In the genomic region with DNA sequence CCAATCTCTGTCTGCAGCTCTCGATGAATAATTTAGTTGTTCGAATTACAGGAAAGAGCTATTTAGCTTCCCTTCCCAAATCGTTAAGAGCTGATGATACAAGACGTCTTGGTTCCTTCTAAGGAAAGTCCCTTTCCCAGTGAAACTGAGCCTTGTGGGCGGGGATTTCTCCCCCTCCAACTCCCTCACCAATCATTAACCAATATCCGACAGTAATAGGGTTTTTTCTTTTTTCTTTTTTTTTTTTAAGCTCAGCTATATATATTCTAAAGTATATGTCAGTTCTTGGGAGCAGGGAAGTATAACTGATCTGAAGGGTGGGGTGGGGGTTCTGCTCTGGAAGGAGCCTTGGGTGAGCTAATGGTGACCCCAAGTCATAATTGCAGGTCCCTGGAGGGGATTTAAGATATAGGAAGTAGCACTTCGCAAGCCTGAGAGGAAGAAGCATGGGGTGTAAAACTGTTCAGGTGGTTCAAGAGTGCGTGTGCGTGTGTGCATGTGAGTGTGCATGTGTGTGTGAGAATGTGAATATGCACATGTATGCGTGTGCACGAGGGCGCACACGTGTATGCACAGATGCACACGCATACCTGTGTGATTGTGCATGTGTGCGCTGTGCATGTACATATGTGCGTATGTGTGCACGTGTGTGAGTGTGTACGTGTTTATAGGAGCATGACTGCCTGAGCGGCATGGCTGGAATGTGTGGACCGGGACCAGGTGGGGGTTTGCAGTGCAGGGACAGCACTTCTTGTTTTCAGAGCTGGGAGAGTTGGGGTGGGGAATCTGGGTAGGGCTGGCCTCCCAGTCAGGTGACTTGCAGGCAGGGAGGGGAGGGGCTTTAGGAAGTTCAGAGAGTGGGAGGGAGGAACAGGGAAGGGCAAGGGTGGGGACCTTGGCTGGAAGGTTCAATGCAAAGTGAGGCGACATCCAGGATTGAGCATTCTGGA, we compare ENCODE assay signal across 1 cellular context.
TF ChIP-seq lines count a peak whose summit lies in the region.

No MANE protein-coding gene starts in this region.

TF ChIP-seq in GM12878, 131 proteins besides CTCF, POLR2A, EP300 and RAD21 (continued from another document):
- TF ChIP-seq, protein P1, sequence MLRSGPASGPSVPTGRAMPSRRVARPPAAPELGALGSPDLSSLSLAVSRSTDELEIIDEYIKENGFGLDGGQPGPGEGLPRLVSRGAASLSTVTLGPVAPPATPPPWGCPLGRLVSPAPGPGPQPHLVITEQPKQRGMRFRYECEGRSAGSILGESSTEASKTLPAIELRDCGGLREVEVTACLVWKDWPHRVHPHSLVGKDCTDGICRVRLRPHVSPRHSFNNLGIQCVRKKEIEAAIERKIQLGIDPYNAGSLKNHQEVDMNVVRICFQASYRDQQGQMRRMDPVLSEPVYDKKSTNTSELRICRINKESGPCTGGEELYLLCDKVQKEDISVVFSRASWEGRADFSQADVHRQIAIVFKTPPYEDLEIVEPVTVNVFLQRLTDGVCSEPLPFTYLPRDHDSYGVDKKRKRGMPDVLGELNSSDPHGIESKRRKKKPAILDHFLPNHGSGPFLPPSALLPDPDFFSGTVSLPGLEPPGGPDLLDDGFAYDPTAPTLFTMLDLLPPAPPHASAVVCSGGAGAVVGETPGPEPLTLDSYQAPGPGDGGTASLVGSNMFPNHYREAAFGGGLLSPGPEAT (IDR thresholded peaks at IDR 0.05; ENCODE audit: low read depth), result peak; percentile 99
- TF ChIP-seq SIX5 (IDR thresholded peaks at IDR 0.05; ENCODE audit: low read depth, low read length, severe bottlenecking) (no peak), MYC (IDR thresholded peaks at IDR 0.05; ENCODE audit: insufficient read depth, insufficient read length, insufficient replicate concordance, low read length, severe bottlenecking) (peak; percentile 85), IKZF2 (IDR thresholded peaks at IDR 0.05) (peak; percentile 86 to 87), GATAD2B (conservative IDR thresholded peaks at IDR 0.05; ENCODE audit: low read depth) (peak; percentile 81), ATF7 (IDR thresholded peaks at IDR 0.05; ENCODE audit: low read depth) (peak; percentile 63), IRF3 (IDR thresholded peaks at IDR 0.05) (no peak), RBBP5 (conservative IDR thresholded peaks at IDR 0.05) (no peak), CHD2 (IDR thresholded peaks at IDR 0.05; ENCODE audit: borderline replicate concordance, low read depth, low read length) (no peak), ESRRA (IDR thresholded peaks at IDR 0.05; ENCODE audit: low read length) (0 out of 2 replicates have a peak, but pooled peaks have one; percentile 28), MEF2B (IDR thresholded peaks at IDR 0.05; ENCODE audit: partially characterized antibody, poor library complexity, severe bottlenecking) (peak; percentile 82), SP1 (IDR thresholded peaks at IDR 0.05; ENCODE audit: low read depth, low read length) (no peak), ETV6 (conservative IDR thresholded peaks at IDR 0.05 in 1 of 2, IDR thresholded peaks at IDR 0.05 in 1 of 2; ENCODE audit: borderline replicate concordance in 1 of 2, low read depth in 1 of 2) (no peak), HDGF (IDR thresholded peaks at IDR 0.05) (peak; percentile 94), TCF12 (IDR thresholded peaks at IDR 0.05; ENCODE audit: low read depth, low read length) (0 out of 2 replicates have a peak, but pooled peaks have one; percentile 17), TBL1XR1 (IDR thresholded peaks at IDR 0.05; ENCODE audit: low read depth, low read length) (no peak), MYB (IDR thresholded peaks at IDR 0.05; ENCODE audit: borderline replicate concordance, low read depth, low read length) (peak; percentile 34; the same call in 1 of the 2 replicates), RUNX3 (IDR thresholded peaks at IDR 0.05; ENCODE audit: low read length) (peak; percentile 44; the same call in 1 of the 2 replicates), NFXL1 (IDR thresholded peaks at IDR 0.05; ENCODE audit: borderline replicate concordance) (no peak), CBFB (IDR thresholded peaks at IDR 0.05; ENCODE audit: low read depth) (no peak), SMAD1 (IDR thresholded peaks at IDR 0.05; ENCODE audit: low read depth, partially characterized antibody) (peak; percentile 38), NFIC (IDR thresholded peaks at IDR 0.05; ENCODE audit: low read depth, low read length) (0 out of 2 replicates have a peak, but pooled peaks have one; percentile 26), NBN (IDR thresholded peaks at IDR 0.05) (peak; percentile 95), RAD51 (IDR thresholded peaks at IDR 0.05) (peak; percentile 72; the same call in 1 of the 2 replicates), EED (IDR thresholded peaks at IDR 0.05; ENCODE audit: low read depth) (peak; percentile 24; the same call in 1 of the 2 replicates), SKIL (IDR thresholded peaks at IDR 0.05; ENCODE audit: low read depth, poor library complexity, severe bottlenecking) (peak; percentile 43), LARP7 (IDR thresholded peaks at IDR 0.05) (peak; percentile 63), SMARCA5 (IDR thresholded peaks at IDR 0.05) (peak; percentile 96)
- TF ChIP-seq, protein P2, sequence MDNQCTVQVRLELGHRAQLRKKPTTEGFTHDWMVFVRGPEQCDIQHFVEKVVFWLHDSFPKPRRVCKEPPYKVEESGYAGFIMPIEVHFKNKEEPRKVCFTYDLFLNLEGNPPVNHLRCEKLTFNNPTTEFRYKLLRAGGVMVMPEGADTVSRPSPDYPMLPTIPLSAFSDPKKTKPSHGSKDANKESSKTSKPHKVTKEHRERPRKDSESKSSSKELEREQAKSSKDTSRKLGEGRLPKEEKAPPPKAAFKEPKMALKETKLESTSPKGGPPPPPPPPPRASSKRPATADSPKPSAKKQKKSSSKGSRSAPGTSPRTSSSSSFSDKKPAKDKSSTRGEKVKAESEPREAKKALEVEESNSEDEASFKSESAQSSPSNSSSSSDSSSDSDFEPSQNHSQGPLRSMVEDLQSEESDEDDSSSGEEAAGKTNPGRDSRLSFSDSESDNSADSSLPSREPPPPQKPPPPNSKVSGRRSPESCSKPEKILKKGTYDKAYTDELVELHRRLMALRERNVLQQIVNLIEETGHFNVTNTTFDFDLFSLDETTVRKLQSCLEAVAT (IDR thresholded peaks at IDR 0.05), result peak; percentile 83
- TF ChIP-seq, protein P3, sequence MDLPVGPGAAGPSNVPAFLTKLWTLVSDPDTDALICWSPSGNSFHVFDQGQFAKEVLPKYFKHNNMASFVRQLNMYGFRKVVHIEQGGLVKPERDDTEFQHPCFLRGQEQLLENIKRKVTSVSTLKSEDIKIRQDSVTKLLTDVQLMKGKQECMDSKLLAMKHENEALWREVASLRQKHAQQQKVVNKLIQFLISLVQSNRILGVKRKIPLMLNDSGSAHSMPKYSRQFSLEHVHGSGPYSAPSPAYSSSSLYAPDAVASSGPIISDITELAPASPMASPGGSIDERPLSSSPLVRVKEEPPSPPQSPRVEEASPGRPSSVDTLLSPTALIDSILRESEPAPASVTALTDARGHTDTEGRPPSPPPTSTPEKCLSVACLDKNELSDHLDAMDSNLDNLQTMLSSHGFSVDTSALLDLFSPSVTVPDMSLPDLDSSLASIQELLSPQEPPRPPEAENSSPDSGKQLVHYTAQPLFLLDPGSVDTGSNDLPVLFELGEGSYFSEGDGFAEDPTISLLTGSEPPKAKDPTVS (IDR thresholded peaks at IDR 0.05; ENCODE audit: low read depth, low read length), result no peak
- TF ChIP-seq, protein P4, sequence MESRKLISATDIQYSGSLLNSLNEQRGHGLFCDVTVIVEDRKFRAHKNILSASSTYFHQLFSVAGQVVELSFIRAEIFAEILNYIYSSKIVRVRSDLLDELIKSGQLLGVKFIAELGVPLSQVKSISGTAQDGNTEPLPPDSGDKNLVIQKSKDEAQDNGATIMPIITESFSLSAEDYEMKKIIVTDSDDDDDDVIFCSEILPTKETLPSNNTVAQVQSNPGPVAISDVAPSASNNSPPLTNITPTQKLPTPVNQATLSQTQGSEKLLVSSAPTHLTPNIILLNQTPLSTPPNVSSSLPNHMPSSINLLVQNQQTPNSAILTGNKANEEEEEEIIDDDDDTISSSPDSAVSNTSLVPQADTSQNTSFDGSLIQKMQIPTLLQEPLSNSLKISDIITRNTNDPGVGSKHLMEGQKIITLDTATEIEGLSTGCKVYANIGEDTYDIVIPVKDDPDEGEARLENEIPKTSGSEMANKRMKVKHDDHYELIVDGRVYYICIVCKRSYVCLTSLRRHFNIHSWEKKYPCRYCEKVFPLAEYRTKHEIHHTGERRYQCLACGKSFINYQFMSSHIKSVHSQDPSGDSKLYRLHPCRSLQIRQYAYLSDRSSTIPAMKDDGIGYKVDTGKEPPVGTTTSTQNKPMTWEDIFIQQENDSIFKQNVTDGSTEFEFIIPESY (IDR thresholded peaks at IDR 0.05), result 0 out of 2 replicates have a peak, but pooled peaks have one; percentile 4
- TF ChIP-seq, protein P5, sequence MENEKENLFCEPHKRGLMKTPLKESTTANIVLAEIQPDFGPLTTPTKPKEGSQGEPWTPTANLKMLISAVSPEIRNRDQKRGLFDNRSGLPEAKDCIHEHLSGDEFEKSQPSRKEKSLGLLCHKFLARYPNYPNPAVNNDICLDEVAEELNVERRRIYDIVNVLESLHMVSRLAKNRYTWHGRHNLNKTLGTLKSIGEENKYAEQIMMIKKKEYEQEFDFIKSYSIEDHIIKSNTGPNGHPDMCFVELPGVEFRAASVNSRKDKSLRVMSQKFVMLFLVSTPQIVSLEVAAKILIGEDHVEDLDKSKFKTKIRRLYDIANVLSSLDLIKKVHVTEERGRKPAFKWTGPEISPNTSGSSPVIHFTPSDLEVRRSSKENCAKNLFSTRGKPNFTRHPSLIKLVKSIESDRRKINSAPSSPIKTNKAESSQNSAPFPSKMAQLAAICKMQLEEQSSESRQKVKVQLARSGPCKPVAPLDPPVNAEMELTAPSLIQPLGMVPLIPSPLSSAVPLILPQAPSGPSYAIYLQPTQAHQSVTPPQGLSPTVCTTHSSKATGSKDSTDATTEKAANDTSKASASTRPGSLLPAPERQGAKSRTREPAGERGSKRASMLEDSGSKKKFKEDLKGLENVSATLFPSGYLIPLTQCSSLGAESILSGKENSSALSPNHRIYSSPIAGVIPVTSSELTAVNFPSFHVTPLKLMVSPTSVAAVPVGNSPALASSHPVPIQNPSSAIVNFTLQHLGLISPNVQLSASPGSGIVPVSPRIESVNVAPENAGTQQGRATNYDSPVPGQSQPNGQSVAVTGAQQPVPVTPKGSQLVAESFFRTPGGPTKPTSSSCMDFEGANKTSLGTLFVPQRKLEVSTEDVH (IDR thresholded peaks at IDR 0.05; ENCODE audit: low read depth, partially characterized antibody), result peak; percentile 28
